3 cellular contexts compared by ENCODE assay signal in the genomic region with DNA sequence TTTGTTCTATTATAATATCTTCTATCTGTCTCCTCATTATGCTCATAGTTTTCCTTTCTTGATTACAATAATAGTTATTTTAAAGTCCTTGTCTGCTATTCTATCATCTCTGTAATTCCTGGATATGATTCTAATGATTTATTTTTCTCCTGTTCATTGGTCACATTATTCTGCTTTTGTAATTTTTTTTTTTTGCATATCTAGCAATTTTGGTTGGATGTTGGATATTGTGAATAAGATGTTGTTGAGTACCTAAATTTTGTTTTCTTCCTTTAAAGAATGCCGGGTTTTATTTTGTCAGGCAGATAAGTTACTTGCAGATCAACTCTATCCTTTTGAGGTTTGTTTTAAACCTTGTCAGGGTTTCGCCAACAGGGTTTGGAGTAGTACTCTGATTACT.
TF ChIP-seq lines count a peak whose summit lies in the region.

No MANE protein-coding gene starts in this region.

TF ChIP-seq in HepG2, 621 proteins besides CTCF, POLR2A, EP300 and RAD21:
- TF ChIP-seq, protein P1, sequence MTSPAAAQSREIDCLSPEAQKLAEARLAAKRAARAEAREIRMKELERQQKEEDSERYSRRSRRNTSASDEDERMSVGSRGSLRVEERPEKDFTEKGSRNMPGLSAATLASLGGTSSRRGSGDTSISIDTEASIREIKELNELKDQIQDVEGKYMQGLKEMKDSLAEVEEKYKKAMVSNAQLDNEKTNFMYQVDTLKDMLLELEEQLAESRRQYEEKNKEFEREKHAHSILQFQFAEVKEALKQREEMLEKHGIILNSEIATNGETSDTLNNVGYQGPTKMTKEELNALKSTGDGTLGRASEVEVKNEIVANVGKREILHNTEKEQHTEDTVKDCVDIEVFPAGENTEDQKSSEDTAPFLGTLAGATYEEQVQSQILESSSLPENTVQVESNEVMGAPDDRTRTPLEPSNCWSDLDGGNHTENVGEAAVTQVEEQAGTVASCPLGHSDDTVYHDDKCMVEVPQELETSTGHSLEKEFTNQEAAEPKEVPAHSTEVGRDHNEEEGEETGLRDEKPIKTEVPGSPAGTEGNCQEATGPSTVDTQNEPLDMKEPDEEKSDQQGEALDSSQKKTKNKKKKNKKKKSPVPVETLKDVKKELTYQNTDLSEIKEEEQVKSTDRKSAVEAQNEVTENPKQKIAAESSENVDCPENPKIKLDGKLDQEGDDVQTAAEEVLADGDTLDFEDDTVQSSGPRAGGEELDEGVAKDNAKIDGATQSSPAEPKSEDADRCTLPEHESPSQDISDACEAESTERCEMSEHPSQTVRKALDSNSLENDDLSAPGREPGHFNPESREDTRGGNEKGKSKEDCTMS (CRISPR knock-in tag; conservative IDR thresholded peaks at IDR 0.05) = no peak
- TF ChIP-seq RARA (CRISPR knock-in tag; IDR thresholded peaks at IDR 0.05) (no peak), MAFK (conservative IDR thresholded peaks at IDR 0.05 in 1 of 2, IDR thresholded peaks at IDR 0.05 in 1 of 2; ENCODE audit: low read length in 2 of 2) (peak; percentile 60 to 68), MAFF (IDR thresholded peaks at IDR 0.05; ENCODE audit: low read depth, low read length) (peak; percentile 62; the same call in 1 of the 2 replicates), ZBTB42 (CRISPR knock-in tag; IDR thresholded peaks at IDR 0.05) (no peak), SETDB1 (CRISPR knock-in tag; IDR thresholded peaks at IDR 0.05; ENCODE audit: borderline replicate concordance) (no peak)

TF ChIP-seq in A549, 52 proteins besides CTCF, POLR2A, EP300 and RAD21:
- TF ChIP-seq MAFK (IDR thresholded peaks at IDR 0.05; ENCODE audit: partially characterized antibody) (peak; percentile 57), RCOR1 (IDR thresholded peaks at IDR 0.05; ENCODE audit: low read depth, low read length) (no peak)
TF ChIP-seq in A549: peak in this region for 1.

TF ChIP-seq in K562, 482 proteins besides CTCF, POLR2A, EP300 and RAD21:
- TF ChIP-seq ZKSCAN8 (CRISPR knock-in tag; IDR thresholded peaks at IDR 0.05) (no peak), NR2F6 (CRISPR knock-in tag; IDR thresholded peaks at IDR 0.05) (no peak), SOX6 (IDR thresholded peaks at IDR 0.05) (no peak), NFYB (IDR thresholded peaks at IDR 0.05; ENCODE audit: extremely low read depth, insufficient read length) (no peak), ZNF316 (IDR thresholded peaks at IDR 0.05) (peak; percentile 67)
- TF ChIP-seq, protein P2, sequence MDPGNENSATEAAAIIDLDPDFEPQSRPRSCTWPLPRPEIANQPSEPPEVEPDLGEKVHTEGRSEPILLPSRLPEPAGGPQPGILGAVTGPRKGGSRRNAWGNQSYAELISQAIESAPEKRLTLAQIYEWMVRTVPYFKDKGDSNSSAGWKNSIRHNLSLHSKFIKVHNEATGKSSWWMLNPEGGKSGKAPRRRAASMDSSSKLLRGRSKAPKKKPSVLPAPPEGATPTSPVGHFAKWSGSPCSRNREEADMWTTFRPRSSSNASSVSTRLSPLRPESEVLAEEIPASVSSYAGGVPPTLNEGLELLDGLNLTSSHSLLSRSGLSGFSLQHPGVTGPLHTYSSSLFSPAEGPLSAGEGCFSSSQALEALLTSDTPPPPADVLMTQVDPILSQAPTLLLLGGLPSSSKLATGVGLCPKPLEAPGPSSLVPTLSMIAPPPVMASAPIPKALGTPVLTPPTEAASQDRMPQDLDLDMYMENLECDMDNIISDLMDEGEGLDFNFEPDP (CRISPR knock-in tag; IDR thresholded peaks at IDR 0.05) = no peak
